In the genomic region with DNA sequence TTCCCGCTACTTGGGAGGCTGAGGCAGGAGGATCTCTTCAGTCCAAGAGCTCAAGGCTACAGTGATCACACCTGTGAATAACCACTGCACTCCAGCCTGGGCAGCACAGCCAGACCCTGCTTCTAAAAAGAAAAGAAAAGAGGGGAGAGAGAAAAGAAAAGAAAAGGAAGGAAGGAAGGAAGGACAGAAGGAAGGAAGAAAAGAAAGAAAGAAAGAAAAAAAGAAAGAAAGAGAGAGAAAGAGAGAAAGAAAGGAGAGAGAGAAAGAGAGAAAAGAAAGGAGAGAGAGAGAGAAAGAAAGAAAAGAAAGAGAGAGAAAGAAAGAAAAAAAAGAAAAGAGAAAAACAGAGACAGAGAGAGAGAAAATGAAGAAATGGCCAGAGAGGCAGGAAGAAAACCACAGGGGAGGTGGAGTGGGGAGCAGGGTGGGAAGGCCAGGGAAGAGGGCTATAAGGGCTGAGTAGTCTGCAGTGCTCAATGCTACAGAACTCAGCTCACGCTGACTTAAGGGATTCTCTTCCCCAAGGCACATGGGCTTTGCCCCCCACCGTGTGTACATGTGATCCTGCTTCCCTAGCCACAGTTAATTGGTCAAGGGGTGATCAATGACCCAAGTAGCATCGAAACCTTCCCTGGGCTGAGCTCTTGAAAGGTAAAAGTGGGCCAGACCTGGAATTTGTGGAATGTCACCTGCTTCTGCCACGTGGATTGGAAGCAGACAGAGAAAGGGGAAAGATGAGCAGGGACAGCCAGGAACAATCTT, we compare ENCODE assay signal across 21 cellular contexts.
"Had no signal": no experiment of that assay in that cellular context is flagged by ENCODE, and none has a peak within 500 bp of the region (broad histone marks: within the 10 kb centered on the region; RNA-seq: fewer than 3 reads in every experiment).

No MANE protein-coding gene starts in this region.

- H3K27ac ChIP-seq: adrenal gland, gastroesophageal sphincter, heart right ventricle, left ventricle myocardium inferior, ovary, psoas muscle, stomach, testis, upper lobe of left lung had no signal

- ATAC-seq: activated CD4-positive, CD25-positive, alpha-beta regulatory T cell treated with anti-CD3 and anti-CD28 coated beads, Interleukin-2, amount 50 U/mL, for 24 hours; activated CD8-positive, alpha-beta T cell treated with anti-CD3 and anti-CD28 coated beads, Interleukin-2, amount 10 ng/mL, durations not matched to agents 7 days and 5 days; activated T-cell treated with anti-CD3 and anti-CD28 coated beads, Interleukin-2, amount 50 U/mL, for 4 hours; esophagus mucosa; gastroesophageal sphincter; heart right ventricle; psoas muscle; right cardiac atrium had no signal

- H3K36me3 Mint-ChIP-seq: activated naive CD4-positive, alpha-beta T cell treated with anti-CD3 and anti-CD28 coated beads, Interleukin-2, amount 50 U/mL, for 24 hours had no signal

- H3K27me3 ChIP-seq: adrenal gland, gastroesophageal sphincter, ovary, stomach, testis, upper lobe of left lung had no signal

- H3K36me3 ChIP-seq: adrenal gland, gastroesophageal sphincter, heart right ventricle, left ventricle myocardium inferior, ovary, stomach, upper lobe of left lung had no signal

- H3K27ac Mint-ChIP-seq: activated CD4-positive, alpha-beta T cell treated with anti-CD3 and anti-CD28 coated beads, Interleukin-2, amount 10 ng/mL, durations not matched to agents 7 days and 5 days; activated CD8-positive, alpha-beta T cell treated with anti-CD3 and anti-CD28 coated beads, Interleukin-2, amount 10 ng/mL, durations not matched to agents 7 days and 5 days; activated naive CD4-positive, alpha-beta T cell treated with anti-CD3 and anti-CD28 coated beads, Interleukin-2, amount 50 U/mL, for 24 hours; T-helper 1 cell treated with Interleukin-12 subunit alpha and Interleukin-12 subunit beta and Interleukin-4 antibody, amounts not matched to agents 30 μg/mL and 1 μg/mL, for 36 hours had no signal

- H3K4me3 ChIP-seq: adrenal gland, gastroesophageal sphincter, heart right ventricle, left ventricle myocardium inferior, ovary, psoas muscle, stomach, testis, upper lobe of left lung had no signal

- DNase-seq: activated CD4-positive, alpha-beta T cell treated with anti-CD3 and anti-CD28 coated beads, Interleukin-2, amount 10 ng/mL, durations not matched to agents 7 days and 5 days; activated CD8-positive, alpha-beta T cell treated with anti-CD3 and anti-CD28 coated beads, Interleukin-2, amount 10 ng/mL, durations not matched to agents 7 days and 5 days; activated effector memory CD4-positive, alpha-beta T cell treated with anti-CD3 and anti-CD28 coated beads, Interleukin-2, amount 50 U/mL, for 16 hours; activated T-cell treated with anti-CD3 and anti-CD28 coated beads, Interleukin-2, amount 50 U/mL, for 4 hours; adrenal gland; effector CD4-positive, alpha-beta T cell; heart right ventricle; left ventricle myocardium inferior; mammary epithelial cell; ovary; psoas muscle; right cardiac atrium; stomach; testis; upper lobe of left lung had no signal

- H3K4me1 Mint-ChIP-seq: activated naive CD4-positive, alpha-beta T cell treated with anti-CD3 and anti-CD28 coated beads, Interleukin-2, amount 50 U/mL, for 24 hours; neural crest cell had no signal

- H3K4me1 ChIP-seq: adrenal gland, gastroesophageal sphincter, heart right ventricle, left ventricle myocardium inferior, psoas muscle, stomach, testis, upper lobe of left lung had no signal

- H3K9me3 ChIP-seq: adrenal gland, gastroesophageal sphincter, heart right ventricle, left ventricle myocardium inferior, ovary, psoas muscle, stomach, testis, upper lobe of left lung had no signal

- H3K4me3 Mint-ChIP-seq: activated CD4-positive, alpha-beta T cell treated with anti-CD3 and anti-CD28 coated beads, Interleukin-2, amount 10 ng/mL, durations not matched to agents 7 days and 5 days; activated CD8-positive, alpha-beta T cell treated with anti-CD3 and anti-CD28 coated beads, Interleukin-2, amount 10 ng/mL, durations not matched to agents 7 days and 5 days; activated naive CD4-positive, alpha-beta T cell treated with anti-CD3 and anti-CD28 coated beads, Interleukin-2, amount 50 U/mL, for 24 hours; activated T-cell treated with anti-CD3 and anti-CD28 coated beads, Interleukin-2, amount 50 U/mL, for 4 hours; neural crest cell; T-helper 1 cell treated with Interleukin-12 subunit alpha and Interleukin-12 subunit beta and Interleukin-4 antibody, amounts not matched to agents 30 μg/mL and 1 μg/mL, for 36 hours had no signal

- H3K9me3 Mint-ChIP-seq: activated CD4-positive, alpha-beta T cell treated with anti-CD3 and anti-CD28 coated beads, Interleukin-2, amount 10 ng/mL, durations not matched to agents 7 days and 5 days; activated naive CD4-positive, alpha-beta T cell treated with anti-CD3 and anti-CD28 coated beads, Interleukin-2, amount 50 U/mL, for 24 hours; activated T-cell treated with anti-CD3 and anti-CD28 coated beads, Interleukin-2, amount 50 U/mL, for 4 hours; neural crest cell; T-helper 1 cell treated with Interleukin-12 subunit alpha and Interleukin-12 subunit beta and Interleukin-4 antibody, amounts not matched to agents 30 μg/mL and 1 μg/mL, for 36 hours had no signal
